ENCODE assay signal across 12 cellular contexts in genomic region chr3:53193466-53194217, GRCh38. TPM values are rescaled to one million over a fixed set of nuclear protein-coding genes. Genes with fewer than 3 reads are reported as not detected.
A peak's percentile ranks its signal among the peaks of the same experiment; 100 is the strongest.
DNase-seq lines count a peak whose midpoint lies in the region; ATAC-seq and TF ChIP-seq lines count a peak whose summit lies in the region.
"Had no signal": no experiment of that assay in that cellular context is flagged by ENCODE, and none has a peak within 500 bp of the region (broad histone marks: within the 10 kb centered on the region; RNA-seq: fewer than 3 reads in every experiment).

No MANE protein-coding gene starts in this region.

- 86% methylated on average over 10 of the region's 11 CpGs for WGBS in SK-N-SH (ENCODE audit: low lambda C conversion rate)

- H4K20me1 ChIP-seq in SK-N-SH (ENCODE audit: insufficient read depth) = no peaks in the 10 kb centered on the region

- H3K27ac Mint-ChIP-seq in progenitor cell of endocrine pancreas (peak overlapping the region; percentile 52), endothelial cell (ENCODE audit: unreplicated experiment) (no peak overlapping the region)
- H3K27ac Mint-ChIP-seq: activated T-helper 17 cell treated with anti-CD3 and anti-CD28 coated beads, Interleukin-2, amount 50 U/mL, for 72 hours had no signal

- no peak overlapping the region for H3K4me3 Mint-ChIP-seq in progenitor cell of endocrine pancreas (ENCODE audit: low read depth)
- H3K4me3 Mint-ChIP-seq in endothelial cell (ENCODE audit: unreplicated experiment) = no peak overlapping the region
- H3K4me3 Mint-ChIP-seq: activated T-helper 17 cell treated with anti-CD3 and anti-CD28 coated beads, Interleukin-2, amount 50 U/mL, for 72 hours had no signal

- no peaks in the 10 kb centered on the region for H3F3A ChIP-seq in SK-N-SH (replicated peaks; ENCODE audit: insufficient read depth)

- H3K27ac ChIP-seq in SK-N-SH (ENCODE audit: low read depth in 2 of 2, low read length in 1 of 2) (no peak overlapping the region), left ventricle myocardium inferior (replicated peaks) (peak overlapping the region; percentile 14)
- H3K27ac ChIP-seq: BLaER1, cardiac muscle cell had no signal

- intact Hi-C loops in left ventricle myocardium inferior (cut with micrococcal nuclease) = loop anchor here (2.0 kb wide), 1 partner anchor 79 kb away; no protein-coding TSS in a partner anchor

- no peaks in the 10 kb centered on the region for H3K36me3 ChIP-seq in SK-N-SH (replicated peaks in 1 of 2; ENCODE audit: control insufficient read depth in 1 of 2, insufficient read depth in 2 of 2, low read length in 1 of 2)
- H3K36me3 ChIP-seq in left ventricle myocardium inferior = peaks cover 24% of the 10 kb centered on the region
- H3K36me3 ChIP-seq: cardiac muscle cell had no signal

- H3K4me2 ChIP-seq in SK-N-SH = no peak overlapping the region
- H3K4me2 ChIP-seq: BLaER1 had no signal

- H3K27me3 Mint-ChIP-seq in progenitor cell of endocrine pancreas = peaks cover 8% of the 10 kb centered on the region
- peaks cover 7% of the 10 kb centered on the region for H3K27me3 Mint-ChIP-seq in endothelial cell (ENCODE audit: unreplicated experiment)
- H3K27me3 Mint-ChIP-seq: activated T-helper 17 cell treated with anti-CD3 and anti-CD28 coated beads, Interleukin-2, amount 50 U/mL, for 72 hours had no signal

- H3K36me3 Mint-ChIP-seq in progenitor cell of endocrine pancreas (ENCODE audit: insufficient read depth) (peaks cover 8% of the 10 kb centered on the region), endothelial cell (ENCODE audit: low read depth, unreplicated experiment) (peaks cover 7% of the 10 kb centered on the region)

- TF ChIP-seq EP300 in SK-N-SH (IDR thresholded peaks at IDR 0.05; ENCODE audit: borderline replicate concordance in 1 of 2, low read depth in 1 of 2, low read length in 1 of 2) = no peak

- no peak overlapping the region for H2AFZ ChIP-seq in SK-N-SH (ENCODE audit: low read depth)

- no peaks in the 10 kb centered on the region for H3K9me3 Mint-ChIP-seq in progenitor cell of endocrine pancreas (ENCODE audit: low read depth)
- H3K9me3 Mint-ChIP-seq in endothelial cell (ENCODE audit: unreplicated experiment) = no peaks in the 10 kb centered on the region
- H3K9me3 Mint-ChIP-seq: activated T-helper 17 cell treated with anti-CD3 and anti-CD28 coated beads, Interleukin-2, amount 50 U/mL, for 72 hours had no signal

- TF ChIP-seq CTCF in SK-N-SH (IDR thresholded peaks at IDR 0.05) (no peak), left ventricle myocardium inferior (IDR thresholded peaks at IDR 0.05; ENCODE audit: borderline replicate concordance) (no peak), progenitor cell of endocrine pancreas (IDR thresholded peaks at IDR 0.05; ENCODE audit: unreplicated experiment) (no peak), endothelial cell (IDR thresholded peaks at IDR 0.05; ENCODE audit: unreplicated experiment) (no peak)

- H3K79me2 ChIP-seq in SK-N-SH (ENCODE audit: insufficient read depth) = no peaks in the 10 kb centered on the region

- no peak overlapping the region for H3K4me3 ChIP-seq in SK-N-SH (ENCODE audit: low read depth in 2 of 2, low read length in 1 of 2)
- H3K4me3 ChIP-seq in left ventricle myocardium inferior = no peak overlapping the region
- H3K4me3 ChIP-seq: BLaER1, cardiac muscle cell had no signal

- POLR2A ChIA-PET in SK-N-SH (lab: Yijun Ruan, JAX) = interaction anchor here (0.7 kb wide), 1 partner anchor 81 kb away, joined by 6 read pairs; no protein-coding TSS in a partner anchor

- no peak for TF ChIP-seq RAD21 in SK-N-SH (IDR thresholded peaks at IDR 0.05; ENCODE audit: low read length)

- H3K9ac ChIP-seq in SK-N-SH = no peak overlapping the region

- DNase-seq in D341Med (ENCODE audit: low spot score) (peak; percentile 24), SK-N-SH (peak; percentile 28), left ventricle myocardium inferior (no peak), progenitor cell of endocrine pancreas (ENCODE audit: low spot score, unreplicated experiment) (no peak), hepatic stellate cell (ENCODE audit: low spot score) (no peak), endothelial cell (ENCODE audit: low spot score) (no peak), RPMI8226 (no peak)
- DNase-seq: NCI-H2227 treated with DMSO at 0.1 percent for 48 hours had no signal

- no peaks in the 10 kb centered on the region for H3K9me3 ChIP-seq in SK-N-SH
- H3K9me3 ChIP-seq in left ventricle myocardium inferior (replicated peaks) = no peaks in the 10 kb centered on the region
- H3K9me3 ChIP-seq: BLaER1 had no signal

- CTCF ChIA-PET in SK-N-SH (lab: Yijun Ruan, JAX) = interaction anchor here (1.0 to 5.2 kb wide), 5 partner anchors 26 to 79 kb away, joined by 3 to 25 read pairs (median 3); no protein-coding TSS in a partner anchor

- H3K4me1 Mint-ChIP-seq in progenitor cell of endocrine pancreas (ENCODE audit: low read depth) (no peaks in the 10 kb centered on the region), endothelial cell (ENCODE audit: unreplicated experiment) (peaks cover 26% of the 10 kb centered on the region)

- H3K27me3 ChIP-seq in SK-N-SH (ENCODE audit: insufficient read depth) (no peaks in the 10 kb centered on the region), left ventricle myocardium inferior (ENCODE audit: low read depth) (no peaks in the 10 kb centered on the region)
- H3K27me3 ChIP-seq: BLaER1 had no signal

- H3K4me1 ChIP-seq in SK-N-SH (ENCODE audit: control insufficient read depth in 1 of 2, insufficient read depth in 2 of 2, low read depth in 1 of 2, low read length in 1 of 2) = peaks cover 0 to 9% of the 10 kb centered on the region in 2 experiments; a peak in 1 of 4 replicates
- peaks cover 32% of the 10 kb centered on the region for H3K4me1 ChIP-seq in left ventricle myocardium inferior

- no peak for ATAC-seq in GM18498 (IDR thresholded peaks at IDR 0.05; ENCODE audit: unreplicated experiment)
- ATAC-seq: activated T-helper 17 cell treated with anti-CD3 and anti-CD28 coated beads, Interleukin-2, amount 50 U/mL, for 72 hours had no signal

- H3K9me2 ChIP-seq in SK-N-SH = no peaks in the 10 kb centered on the region

TF ChIP-seq in SK-N-SH, 30 proteins besides CTCF, POLR2A, EP300 and RAD21 (continues in another document):
- TF ChIP-seq USF2 (IDR thresholded peaks at IDR 0.05; ENCODE audit: borderline replicate concordance, low read depth, low read length) (no peak), RFX5 (IDR thresholded peaks at IDR 0.05; ENCODE audit: low read length) (no peak), MAX (IDR thresholded peaks at IDR 0.05; ENCODE audit: low read depth) (no peak), MEF2A (IDR thresholded peaks at IDR 0.05; ENCODE audit: borderline replicate concordance, low read depth) (no peak), GABPA (IDR thresholded peaks at IDR 0.05; ENCODE audit: low read depth) (no peak), EZH2phosphoT487 (IDR thresholded peaks at IDR 0.05; ENCODE audit: borderline replicate concordance, low read depth) (no peak), REST (IDR thresholded peaks at IDR 0.05; ENCODE audit: low read depth, low read length) (no peak)

RNA-seq across cellular contexts. Expression of gene PRKCD, which starts 32.6 kb away (rescaled TPM):
- 24.5 and 29.0 TPM in 2 replicates for polyA plus RNA-seq in SK-N-SH (2012; rRNA removed)
- 14.3 and 19.6 TPM in 2 replicates for polyA plus RNA-seq in SK-N-SH (2012; cell fraction: cytosol; rRNA removed)
- polyA plus RNA-seq in SK-N-SH (2012; cell fraction: nucleus; rRNA removed) = 28.9 and 32.1 TPM in 2 replicates
- total RNA-seq in left ventricle myocardium inferior (13.6 TPM), progenitor cell of endocrine pancreas (45.1 and 45.8 TPM in 2 replicates), endothelial cell (ENCODE audit: unreplicated experiment) (9.9 TPM)

Comparison
In these comparisons a context has a peak if more than half of its experiments do, and no peak if none do; other contexts are left out.
1. DNase-seq: peak in D341Med (single experiment) and SK-N-SH (single experiment); none in left ventricle myocardium inferior (single experiment), progenitor cell of endocrine pancreas (single experiment), hepatic stellate cell (single experiment), endothelial cell (single experiment) and RPMI8226 (single experiment).